In genomic region chr2:24083567-24084385, GRCh38 we compare ENCODE assay signal across 8 cellular contexts. TPM values are rescaled to one million over a fixed set of nuclear protein-coding genes. Genes with fewer than 3 reads are reported as not detected.
DNase-seq lines count a peak whose midpoint lies in the region; ATAC-seq, FAIRE-seq and TF ChIP-seq lines count a peak whose summit lies in the region.

No MANE protein-coding gene starts in this region.

- no peaks in the 10 kb centered on the region for H4K20me1 ChIP-seq in Loucy (ENCODE audit: insufficient read depth, low read length, poor library complexity, severe bottlenecking)

- intact Hi-C loops in lower leg skin (cut with DNase I; ENCODE audit: low total_unique reads): loop anchor here (10.0 kb wide), 2 partner anchors 149 to 259 kb away; no protein-coding TSS in a partner anchor

- 2% methylated on average over 30 of the region's 30 CpGs for WGBS in A549 (ENCODE audit: missing lambda C conversion rate)
- 8 to 12% methylated on average over 18 to 30 of the region's 30 CpGs for WGBS in lower leg skin, 2 donors

- peaks cover 27% of the 10 kb centered on the region for H3K4me1 ChIP-seq in A549
- H3K4me1 ChIP-seq in HEK293 (ENCODE audit: control insufficient read depth, insufficient read depth, low read length): no peaks in the 10 kb centered on the region
- H3K4me1 ChIP-seq in Loucy (ENCODE audit: insufficient read depth, low read length, poor library complexity, severe bottlenecking): peaks cover 17% of the 10 kb centered on the region

- FAIRE-seq in A549 (lab: Jason Lieb, UNC): no peak

- H3K9ac ChIP-seq in Loucy (ENCODE audit: low read depth, low read length, poor library complexity, severe bottlenecking): peak overlapping the region; percentile 96

- in situ Hi-C loops in SK-MEL-5 (cut with HindIII; ENCODE audit: low pct_unique_long_range_greater_than_20kb, low sequenced_read_pairs): no loop called here

- ATAC-seq in A549: peak; percentile 85 to 87

- TF ChIP-seq CTCF in A549 (IDR thresholded peaks at IDR 0.05): no peak
- TF ChIP-seq CTCF in GM10248 (IDR thresholded peaks at IDR 0.05; ENCODE audit: control extremely low read depth, extremely low read depth, low read depth, missing control alignments): no peak
- no peak for TF ChIP-seq CTCF in HEK293 (tag by site-specific recombination; IDR thresholded peaks at IDR 0.05)
- no peak for TF ChIP-seq CTCF in Loucy (conservative IDR thresholded peaks at IDR 0.05; ENCODE audit: low read length)
- no peak for TF ChIP-seq CTCF in lower leg skin (IDR thresholded peaks at IDR 0.05)

- H2AFZ ChIP-seq in Loucy (ENCODE audit: low read length): peak overlapping the region; percentile 86; the same call in 1 of the 2 replicates

- H3K9me2 ChIP-seq in Loucy (replicated peaks; ENCODE audit: low read depth, low read length): no peaks in the 10 kb centered on the region

- peak in 1 of 2 experiments; percentile 41; a peak in 2 of 5 replicates for TF ChIP-seq RAD21 in A549 (conservative IDR thresholded peaks at IDR 0.05 in 1 of 2, IDR thresholded peaks at IDR 0.05 in 1 of 2)

- H3K9me3 ChIP-seq in A549: no peaks in the 10 kb centered on the region
- H3K9me3 ChIP-seq in HEK293 (ENCODE audit: control insufficient read depth, insufficient read depth, low read depth, low read length): no peaks in the 10 kb centered on the region
- no peaks in the 10 kb centered on the region for H3K9me3 ChIP-seq in Loucy (ENCODE audit: insufficient read depth, low read depth, low read length)

- peak overlapping the region; percentile 91 to 97 for H3K27ac ChIP-seq in A549
- peak overlapping the region; percentile 79 for H3K27ac ChIP-seq in HEK293 (ENCODE audit: extremely low read depth, low read depth, low read length)
- H3K27ac ChIP-seq in substantia nigra (ENCODE audit: low read depth, low read length, poor library complexity, severe bottlenecking): peak overlapping the region; percentile 70

- H3K36me3 ChIP-seq in HEK293 (ENCODE audit: control insufficient read depth in 2 of 2, insufficient read depth in 1 of 2, low read length in 2 of 2) (peaks cover 3 to 46% of the 10 kb centered on the region in 2 experiments; a peak in 2 of 3 replicates), Loucy (ENCODE audit: insufficient read depth, low read length) (no peaks in the 10 kb centered on the region)

- no peaks in the 10 kb centered on the region for H3K27me3 ChIP-seq in Loucy (ENCODE audit: insufficient read depth, low read length, poor library complexity, severe bottlenecking)

- peak overlapping the region; percentile 95 for H3K4me2 ChIP-seq in A549
- H3K4me2 ChIP-seq in Loucy (ENCODE audit: low read depth, low read length, poor library complexity, severe bottlenecking): peak overlapping the region; percentile 93

- no peak for TF ChIP-seq EP300 in A549 (IDR thresholded peaks at IDR 0.05)

- peaks cover 12% of the 10 kb centered on the region; the same call in 1 of the 2 replicates for H3K79me2 ChIP-seq in Loucy (ENCODE audit: insufficient read depth, low read length)

- H3K4me3 ChIP-seq in A549 (peak overlapping the region; percentile 65), HEK293 (ENCODE audit: low read depth, low read length) (peak overlapping the region; percentile 68), Loucy (ENCODE audit: low read length, poor library complexity, severe bottlenecking) (peak overlapping the region; percentile 75), lower leg skin (ENCODE audit: low read depth, poor library complexity, severe bottlenecking) (peak overlapping the region; percentile 41)

- DNase-seq in A549 (ENCODE audit: low read depth in 1 of 2, low spot score in 1 of 2) (peak; percentile 92 to 98), GM10248 (ENCODE audit: extremely low spot score) (peak; percentile 88), SK-MEL-5 (ENCODE audit: low read depth, low spot score) (peak; percentile 78), cortex of kidney (lab: John Stamatoyannopoulos, UW) (peak; percentile 61), lower leg skin (ENCODE audit: low spot score in 2 of 2) (peak; percentile 80 to 81), substantia nigra (lab: John Stamatoyannopoulos, UW) (peak in 17 of 49 donors; percentile 28 to 82 (median 58))

- POLR2A ChIA-PET in A549 (lab: Yijun Ruan, JAX): interaction anchor here (0.6 to 5.0 kb wide), 25 partner anchors 8 to 276 kb away, joined by 3 to 99 read pairs (median 4); partner anchors contain the start of genes ATAD2B, FAM228B, FKBP1B and ITSN2
- POLR2A ChIA-PET in GM10248 (lab: Yijun Ruan, JAX): interaction anchor here (0.5 to 1.1 kb wide), 5 partner anchors 39 to 259 kb away, joined by 4 to 10 read pairs (median 4); partner anchors contain the start of gene PFN4
- POLR2A ChIA-PET in HEK293 (lab: Yijun Ruan, JAX): interaction anchor here (0.6 to 2.4 kb wide), 10 partner anchors 8 to 259 kb away, joined by 3 to 14 read pairs (median 4); partner anchors contain the start of genes ATAD2B, SF3B6 and WDCP

- CTCF ChIA-PET in A549 (lab: Yijun Ruan, JAX): interaction anchor here (0.5 to 5.9 kb wide), 83 partner anchors 8 to 854 kb away, joined by 3 to 90 read pairs (median 4); partner anchors contain the start of genes ATAD2B, FAM228B, FKBP1B and MFSD2B
- CTCF ChIA-PET in GM10248 (lab: Yijun Ruan, JAX): interaction anchor here (0.7 to 5.3 kb wide), 64 partner anchors 8 to 701 kb away, joined by 3 to 91 read pairs (median 5); partner anchors contain the start of genes ATAD2B, ITSN2, SF3B6 and UBXN2A
- CTCF ChIA-PET in HEK293 (lab: Yijun Ruan, JAX): interaction anchor here (0.5 to 3.1 kb wide), 29 partner anchors 9 to 561 kb away, joined by 3 to 23 read pairs (median 4); partner anchors contain the start of genes ATAD2B and WDCP

- TF ChIP-seq POLR2A in A549 (IDR thresholded peaks at IDR 0.05; ENCODE audit: low read length): peak; percentile 77
- no peak for TF ChIP-seq POLR2A in lower leg skin (IDR thresholded peaks at IDR 0.05)

- H3F3A ChIP-seq in Loucy (ENCODE audit: low read depth): peaks cover 4% of the 10 kb centered on the region; the same call in 1 of the 2 replicates

TF ChIP-seq in A549, 52 proteins besides CTCF, POLR2A, EP300 and RAD21 (continues in another document):
- TF ChIP-seq TP53 (CRISPR knock-in tag; IDR thresholded peaks at IDR 0.05): no peak

TF ChIP-seq in HEK293, 187 proteins besides CTCF, POLR2A, EP300 and RAD21 (continues in another document):
- TF ChIP-seq ZBTB20 (tag by site-specific recombination; IDR thresholded peaks at IDR 0.05): peak; percentile 99

RNA-seq across cellular contexts. Expression of gene TP53I3, which starts 0.9 kb away (rescaled TPM):
- polyA plus RNA-seq in A549 (2011; rRNA removed) (93.7 and 99.1 TPM in 2 replicates), A549 (2017; fragmentation: RNase III; extraction: RNeasy Plus Mini Kit Qiagen cat#74134 plus additional on column Dnase treatment) (173 to 183 TPM (median 173 TPM) in 3 replicates)
- polyA plus RNA-seq in A549 (2012; cell fraction: cytosol; rRNA removed): 150 and 186 TPM in 2 replicates
- 347 and 392 TPM in 2 replicates for polyA plus RNA-seq in A549 (2012; cell fraction: nucleus; rRNA removed)
- 64.4 and 101 TPM in 2 replicates for polyA minus RNA-seq in A549 (2011; rRNA and poly(A)+ RNA removed)
- total RNA-seq in SK-MEL-5 (2014; rRNA removed; shearing (Covaris generic)): 16.6 and 20.9 TPM in 2 replicates
- 16.7 and 28.5 TPM in 2 replicates for polyA plus RNA-seq in SK-MEL-5 (2015; cell fraction: cytosol; rRNA removed)
- polyA plus RNA-seq in SK-MEL-5 (2015; cell fraction: nucleus; rRNA removed): 65.5 and 95.8 TPM in 2 replicates
- total RNA-seq in lower leg skin: 10 to 100 TPM in 2 of 4 donors, 1 to 10 TPM in 2; 5.0 to 17.9 (median 8.5) TPM

RNA-seq across cellular contexts. Expression of gene SF3B6, which starts 7.7 kb away (rescaled TPM):
- polyA plus RNA-seq in A549 (2011; rRNA removed): 296 and 315 TPM in 2 replicates
- 133 and 171 TPM in 2 replicates for polyA plus RNA-seq in A549 (2012; cell fraction: cytosol; rRNA removed)
- 45.9 and 85.7 TPM in 2 replicates for polyA plus RNA-seq in A549 (2012; cell fraction: nucleus; rRNA removed)
- polyA plus RNA-seq in A549 (2017; fragmentation: RNase III; extraction: RNeasy Plus Mini Kit Qiagen cat#74134 plus additional on column Dnase treatment): 244 to 276 TPM (median 260 TPM) in 3 replicates
- 19.5 and 28.0 TPM in 2 replicates for polyA minus RNA-seq in A549 (2011; rRNA and poly(A)+ RNA removed)
- 471 and 487 TPM in 2 replicates for total RNA-seq in SK-MEL-5 (2014; rRNA removed; shearing (Covaris generic))
- polyA plus RNA-seq in SK-MEL-5 (2015; cell fraction: cytosol; rRNA removed): 207 and 274 TPM in 2 replicates
- polyA plus RNA-seq in SK-MEL-5 (2015; cell fraction: nucleus; rRNA removed): 45.8 and 58.0 TPM in 2 replicates
- total RNA-seq in lower leg skin: 10 to 100 TPM; 81.3 to 90.8 (median 86.5) TPM

RNA-seq across cellular contexts. Expression of gene FKBP1B, which starts 34.2 kb away (rescaled TPM):
- polyA plus RNA-seq in A549 (2011; rRNA removed) (16.1 and 23.4 TPM in 2 replicates), A549 (2017; fragmentation: RNase III; extraction: RNeasy Plus Mini Kit Qiagen cat#74134 plus additional on column Dnase treatment) (8.5 to 9.1 TPM (median 8.9 TPM) in 3 replicates)
- polyA plus RNA-seq in A549 (2012; cell fraction: cytosol; rRNA removed): 23.5 and 24.2 TPM in 2 replicates
- polyA plus RNA-seq in A549 (2012; cell fraction: nucleus; rRNA removed): 10.0 and 12.5 TPM in 2 replicates
- 7.6 and 8.4 TPM in 2 replicates for polyA minus RNA-seq in A549 (2011; rRNA and poly(A)+ RNA removed)
- total RNA-seq in SK-MEL-5 (2014; rRNA removed; shearing (Covaris generic)): 10.0 and 11.7 TPM in 2 replicates
- polyA plus RNA-seq in SK-MEL-5 (2015; cell fraction: cytosol; rRNA removed): 8.6 and 8.9 TPM in 2 replicates
- polyA plus RNA-seq in SK-MEL-5 (2015; cell fraction: nucleus; rRNA removed): 9.1 and 9.8 TPM in 2 replicates
- 10 to 100 TPM in 2 of 4 donors, 1 to 10 TPM in 2; 7.2 to 11.8 (median 9.5) TPM for total RNA-seq in lower leg skin

RNA-seq across cellular contexts. Expression of gene WDCP, which starts 36.6 kb away (rescaled TPM):
- polyA plus RNA-seq in A549 (2011; rRNA removed) (20.8 and 30.1 TPM in 2 replicates), A549 (2017; fragmentation: RNase III; extraction: RNeasy Plus Mini Kit Qiagen cat#74134 plus additional on column Dnase treatment) (12.1 to 12.9 TPM (median 12.7 TPM) in 3 replicates)
- polyA plus RNA-seq in A549 (2012; cell fraction: cytosol; rRNA removed): 6.7 and 8.4 TPM in 2 replicates
- 6.6 and 9.5 TPM in 2 replicates for polyA plus RNA-seq in A549 (2012; cell fraction: nucleus; rRNA removed)
- polyA minus RNA-seq in A549 (2011; rRNA and poly(A)+ RNA removed): 39.7 and 56.6 TPM in 2 replicates
- total RNA-seq in SK-MEL-5 (2014; rRNA removed; shearing (Covaris generic)): 22.6 and 23.3 TPM in 2 replicates
- polyA plus RNA-seq in SK-MEL-5 (2015; cell fraction: cytosol; rRNA removed): 15.9 and 17.1 TPM in 2 replicates
- 31.0 and 31.4 TPM in 2 replicates for polyA plus RNA-seq in SK-MEL-5 (2015; cell fraction: nucleus; rRNA removed)
- total RNA-seq in lower leg skin: 1 to 10 TPM; 2.6 to 4.9 (median 3.8) TPM

RNA-seq across cellular contexts. Expression of gene PFN4, which starts 39.4 kb away (rescaled TPM):
- polyA plus RNA-seq in A549 (2011; rRNA removed): 2.0 and 2.3 TPM in 2 replicates
- polyA plus RNA-seq in A549 (2012; cell fraction: cytosol; rRNA removed): 0.75 and 0.80 TPM in 2 replicates
- polyA plus RNA-seq in A549 (2012; cell fraction: nucleus; rRNA removed): 0.44 and 0.56 TPM in 2 replicates
- polyA plus RNA-seq in A549 (2017; fragmentation: RNase III; extraction: RNeasy Plus Mini Kit Qiagen cat#74134 plus additional on column Dnase treatment): 1.2 to 1.6 TPM (median 1.6 TPM) in 3 replicates
- polyA minus RNA-seq in A549 (2011; rRNA and poly(A)+ RNA removed): 0.37 TPM in 1 of 2 replicates, not detected in the other
- total RNA-seq in SK-MEL-5 (2014; rRNA removed; shearing (Covaris generic)): 1.6 and 2.3 TPM in 2 replicates
- polyA plus RNA-seq in SK-MEL-5 (2015; cell fraction: cytosol; rRNA removed): 0.67 TPM in 1 of 2 replicates, not detected in the other
- polyA plus RNA-seq in SK-MEL-5 (2015; cell fraction: nucleus; rRNA removed): 3.9 and 9.6 TPM in 2 replicates
- total RNA-seq in lower leg skin: under 1 TPM in 1 of 4 donors, not detected in 3; 0.65 TPM

Comparison
In these comparisons a context has a peak if more than half of its experiments do, and no peak if none do; other contexts are left out.
1. Of the 5 proteins assayed by ChIP-seq in both HEK293 and A549: peak only in HEK293: none; only in A549: PBX3; in both: none; in neither: 4.